ENCODE assay signal across 39 cellular contexts in the genomic region with DNA sequence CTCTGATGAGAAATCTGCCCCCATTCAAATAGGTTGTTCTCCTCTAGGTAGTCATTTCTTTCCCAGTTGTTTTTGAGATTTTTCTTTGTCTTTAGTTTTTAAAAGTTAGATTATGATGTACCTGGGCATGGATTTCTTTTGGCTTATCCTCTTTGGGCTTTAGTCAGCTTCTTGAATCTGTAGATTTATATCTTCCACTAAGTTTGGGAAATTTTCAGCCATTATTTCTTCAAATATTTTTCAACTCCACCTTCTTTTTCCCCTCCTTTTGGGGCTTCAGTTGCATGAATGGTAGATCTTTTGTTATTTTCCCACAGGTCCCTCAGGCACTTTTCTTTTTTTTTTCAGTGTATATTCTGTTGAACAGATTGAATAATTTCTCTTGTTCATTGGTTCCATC.
"Had no signal": no experiment of that assay in that cellular context is flagged by ENCODE, and none has a peak within 500 bp of the region (broad histone marks: within the 10 kb centered on the region; RNA-seq: fewer than 3 reads in every experiment).

No MANE protein-coding gene starts in this region.

- H3K9me3 Mint-ChIP-seq: activated naive CD4-positive, alpha-beta T cell treated with anti-CD3 and anti-CD28 coated beads, Interleukin-2, amount 10 ng/mL, durations not matched to agents 7 days and 5 days; activated naive CD4-positive, alpha-beta T cell treated with anti-CD3 and anti-CD28 coated beads, Interleukin-2, amount 50 U/mL, for 24 hours; activated naive CD8-positive, alpha-beta T cell treated with anti-CD3 and anti-CD28 coated beads, Interleukin-2, amount 10 ng/mL, durations not matched to agents 7 days and 5 days; activated T-cell treated with anti-CD3 and anti-CD28 coated beads, Interleukin-2, amount 50 U/mL, for 24 hours; activated T-cell treated with anti-CD3 and anti-CD28 coated beads, Interleukin-2, amount 50 U/mL, for 4 hours; activated T-helper 1 cell treated with anti-CD3 and anti-CD28 coated beads, Interleukin-12 subunit alpha, Interleukin-12 subunit beta, Interleukin-2, Interleukin-4 antibody, amounts not matched to agents 30 ng/mL and 10 ng/mL and 1 ng/mL, durations not matched to agents 14 hours and 24 hours and 36 hours; activated T-helper 17 cell treated with anti-CD3 and anti-CD28 coated beads, Interleukin-2, amount 50 U/mL, for 72 hours; activated T-helper 2 cell treated with anti-CD3 and anti-CD28 coated beads, Interferon-gamma antibody, Interleukin-2, Interleukin-4, amounts not matched to agents 10 μg/mL and 5 μg/mL and 100 μg/mL, durations not matched to agents 14 hours and 24 hours and 36 hours; central memory CD8-positive, alpha-beta T cell had no signal

- H3K27ac ChIP-seq: adrenal gland, ascending aorta, body of pancreas, brain microvascular endothelial cell, breast epithelium, cardiac muscle cell had no signal

- FAIRE-seq: bronchial epithelial cell had no signal

- H3K4me1 Mint-ChIP-seq: activated naive CD4-positive, alpha-beta T cell treated with anti-CD3 and anti-CD28 coated beads, Interleukin-2, amount 10 ng/mL, durations not matched to agents 7 days and 5 days; activated naive CD4-positive, alpha-beta T cell treated with anti-CD3 and anti-CD28 coated beads, Interleukin-2, amount 50 U/mL, for 24 hours; activated naive CD8-positive, alpha-beta T cell treated with anti-CD3 and anti-CD28 coated beads, Interleukin-2, amount 10 ng/mL, durations not matched to agents 7 days and 5 days; activated naive CD8-positive, alpha-beta T cell treated with anti-CD3 and anti-CD28 coated beads, Interleukin-2, amount 50 U/mL, for 24 hours; activated T-helper 17 cell treated with anti-CD3 and anti-CD28 coated beads, Interleukin-2, amount 50 U/mL, for 72 hours; central memory CD8-positive, alpha-beta T cell had no signal

- H3K36me3 ChIP-seq: adrenal gland, ascending aorta, brain microvascular endothelial cell, breast epithelium had no signal

- H3K4me1 ChIP-seq: ascending aorta, body of pancreas, breast epithelium had no signal

- DNase-seq: activated effector memory CD4-positive, alpha-beta T cell treated with anti-CD3 and anti-CD28 coated beads, Interleukin-2, amount 50 U/mL, for 16 hours; activated effector memory CD4-positive, alpha-beta T cell treated with Interleukin-2 at 50 U/mL for 16 hours; activated gamma-delta T cell; activated gamma-delta T cell treated with Interleukin-2 at 50 U/mL for 16 hours; activated naive CD4-positive, alpha-beta T cell; activated naive CD4-positive, alpha-beta T cell treated with anti-CD3 and anti-CD28 coated beads for 36 hours; activated naive CD4-positive, alpha-beta T cell treated with anti-CD3 and anti-CD28 coated beads, Interleukin-2, amount 10 ng/mL, durations not matched to agents 7 days and 5 days; activated naive CD4-positive, alpha-beta T cell treated with anti-CD3 and anti-CD28 coated beads, Interleukin-2, amount 50 U/mL, for 16 hours; activated naive CD4-positive, alpha-beta T cell treated with Interleukin-2 at 50 U/mL for 16 hours; activated naive CD8-positive, alpha-beta T cell treated with anti-CD3 and anti-CD28 coated beads for 36 hours; activated naive CD8-positive, alpha-beta T cell treated with anti-CD3 and anti-CD28 coated beads, Interleukin-2, amount 10 ng/mL, durations not matched to agents 7 days and 5 days; activated naive CD8-positive, alpha-beta T cell treated with anti-CD3 and anti-CD28 coated beads, Interleukin-2, amount 50 U/mL, for 24 hours; activated T-cell treated with anti-CD3 and anti-CD28 coated beads, Interleukin-2, amount 50 U/mL, for 1 hour; activated T-cell treated with anti-CD3 and anti-CD28 coated beads, Interleukin-2, amount 50 U/mL, for 24 hours; activated T-cell treated with anti-CD3 and anti-CD28 coated beads, Interleukin-2, amount 50 U/mL, for 4 hours; activated T-cell treated with anti-CD3 and anti-CD28 coated beads, Interleukin-2, amount 50 U/mL, for 48 hours; activated T-cell treated with anti-CD3 and anti-CD28 coated beads, Interleukin-2, amount 50 U/mL, for 72 hours; adrenal gland; amniotic stem cell; amygdala; anterior cingulate cortex; aorta; body of pancreas; brain microvascular endothelial cell; caudate nucleus; central memory CD4-positive, alpha-beta T cell; cerebellar nuclear complex had no signal

- ATAC-seq: activated naive CD4-positive, alpha-beta T cell treated with anti-CD3 and anti-CD28 coated beads, Interleukin-2, amount 50 U/mL, for 72 hours; activated naive CD8-positive, alpha-beta T cell treated with anti-CD3 and anti-CD28 coated beads, Interleukin-2, amount 50 U/mL, for 24 hours; activated T-cell treated with anti-CD3 and anti-CD28 coated beads, Interleukin-2, amount 50 U/mL, for 4 hours; activated T-cell treated with anti-CD3 and anti-CD28 coated beads, Interleukin-2, amount 50 U/mL, for 72 hours; activated T-helper 17 cell treated with anti-CD3 and anti-CD28 coated beads, Interleukin-2, amount 50 U/mL, for 72 hours; body of pancreas had no signal

- H3K4me3 Mint-ChIP-seq: activated naive CD4-positive, alpha-beta T cell treated with anti-CD3 and anti-CD28 coated beads for 36 hours; activated naive CD4-positive, alpha-beta T cell treated with anti-CD3 and anti-CD28 coated beads, Interleukin-2, amount 10 ng/mL, durations not matched to agents 7 days and 5 days; activated naive CD4-positive, alpha-beta T cell treated with anti-CD3 and anti-CD28 coated beads, Interleukin-2, amount 50 U/mL, for 24 hours; activated naive CD8-positive, alpha-beta T cell; activated naive CD8-positive, alpha-beta T cell treated with anti-CD3 and anti-CD28 coated beads for 36 hours; activated naive CD8-positive, alpha-beta T cell treated with anti-CD3 and anti-CD28 coated beads, Interleukin-2, amount 10 ng/mL, durations not matched to agents 7 days and 5 days; activated naive CD8-positive, alpha-beta T cell treated with anti-CD3 and anti-CD28 coated beads, Interleukin-2, amount 50 U/mL, for 24 hours; activated T-cell treated with anti-CD3 and anti-CD28 coated beads, Interleukin-2, amount 50 U/mL, for 24 hours; activated T-cell treated with anti-CD3 and anti-CD28 coated beads, Interleukin-2, amount 50 U/mL, for 4 hours; activated T-cell treated with anti-CD3 and anti-CD28 coated beads, Interleukin-2, amount 50 U/mL, for 72 hours; activated T-helper 1 cell treated with anti-CD3 and anti-CD28 coated beads, Interleukin-12 subunit alpha, Interleukin-12 subunit beta, Interleukin-2, Interleukin-4 antibody, amounts not matched to agents 30 ng/mL and 10 ng/mL and 1 ng/mL, durations not matched to agents 14 hours and 24 hours and 36 hours; activated T-helper 17 cell treated with anti-CD3 and anti-CD28 coated beads, Interleukin-2, amount 50 U/mL, for 72 hours; brain; central memory CD8-positive, alpha-beta T cell had no signal

- H3K27ac Mint-ChIP-seq: activated naive CD4-positive, alpha-beta T cell treated with anti-CD3 and anti-CD28 coated beads for 36 hours; activated naive CD4-positive, alpha-beta T cell treated with anti-CD3 and anti-CD28 coated beads, Interleukin-2, amount 10 ng/mL, durations not matched to agents 7 days and 5 days; activated naive CD4-positive, alpha-beta T cell treated with anti-CD3 and anti-CD28 coated beads, Interleukin-2, amount 50 U/mL, for 24 hours; activated naive CD4-positive, alpha-beta T cell treated with anti-CD3 and anti-CD28 coated beads, Interleukin-2, amount 50 U/mL, for 72 hours; activated naive CD8-positive, alpha-beta T cell; activated naive CD8-positive, alpha-beta T cell treated with anti-CD3 and anti-CD28 coated beads for 36 hours; activated naive CD8-positive, alpha-beta T cell treated with anti-CD3 and anti-CD28 coated beads, Interleukin-2, amount 10 ng/mL, durations not matched to agents 7 days and 5 days; activated naive CD8-positive, alpha-beta T cell treated with anti-CD3 and anti-CD28 coated beads, Interleukin-2, amount 50 U/mL, for 24 hours; activated T-cell treated with anti-CD3 and anti-CD28 coated beads, Interleukin-2, amount 50 U/mL, for 24 hours; activated T-cell treated with anti-CD3 and anti-CD28 coated beads, Interleukin-2, amount 50 U/mL, for 72 hours; activated T-helper 1 cell treated with anti-CD3 and anti-CD28 coated beads, Interleukin-12 subunit alpha, Interleukin-12 subunit beta, Interleukin-2, Interleukin-4 antibody, amounts not matched to agents 30 ng/mL and 10 ng/mL and 1 ng/mL, durations not matched to agents 14 hours and 24 hours and 36 hours; activated T-helper 17 cell treated with anti-CD3 and anti-CD28 coated beads, Interleukin-2, amount 50 U/mL, for 72 hours; activated T-helper 2 cell treated with anti-CD3 and anti-CD28 coated beads, Interferon-gamma antibody, Interleukin-2, Interleukin-4, amounts not matched to agents 10 μg/mL and 5 μg/mL and 100 μg/mL, durations not matched to agents 14 hours and 24 hours and 36 hours; brain had no signal

- H3K4me3 ChIP-seq: adrenal gland, ascending aorta, body of pancreas, breast epithelium, cardiac muscle cell had no signal

- H3K27me3 Mint-ChIP-seq: activated naive CD4-positive, alpha-beta T cell treated with anti-CD3 and anti-CD28 coated beads, Interleukin-2, amount 10 ng/mL, durations not matched to agents 7 days and 5 days; activated naive CD4-positive, alpha-beta T cell treated with anti-CD3 and anti-CD28 coated beads, Interleukin-2, amount 50 U/mL, for 24 hours; activated naive CD8-positive, alpha-beta T cell; activated naive CD8-positive, alpha-beta T cell treated with anti-CD3 and anti-CD28 coated beads for 36 hours; activated naive CD8-positive, alpha-beta T cell treated with anti-CD3 and anti-CD28 coated beads, Interleukin-2, amount 10 ng/mL, durations not matched to agents 7 days and 5 days; activated naive CD8-positive, alpha-beta T cell treated with anti-CD3 and anti-CD28 coated beads, Interleukin-2, amount 50 U/mL, for 24 hours; activated T-helper 17 cell treated with anti-CD3 and anti-CD28 coated beads, Interleukin-2, amount 50 U/mL, for 72 hours; brain; central memory CD8-positive, alpha-beta T cell had no signal

- H3K36me3 Mint-ChIP-seq: activated naive CD4-positive, alpha-beta T cell treated with anti-CD3 and anti-CD28 coated beads, Interleukin-2, amount 10 ng/mL, durations not matched to agents 7 days and 5 days; activated naive CD4-positive, alpha-beta T cell treated with anti-CD3 and anti-CD28 coated beads, Interleukin-2, amount 50 U/mL, for 24 hours; activated naive CD8-positive, alpha-beta T cell; activated naive CD8-positive, alpha-beta T cell treated with anti-CD3 and anti-CD28 coated beads for 36 hours; activated naive CD8-positive, alpha-beta T cell treated with anti-CD3 and anti-CD28 coated beads, Interleukin-2, amount 10 ng/mL, durations not matched to agents 7 days and 5 days had no signal

- H3K27me3 ChIP-seq: ascending aorta, body of pancreas, brain microvascular endothelial cell, cardiac muscle cell had no signal

- H3K9me3 ChIP-seq: adrenal gland, body of pancreas had no signal
